8 cellular contexts compared by ENCODE assay signal in the genomic region with DNA sequence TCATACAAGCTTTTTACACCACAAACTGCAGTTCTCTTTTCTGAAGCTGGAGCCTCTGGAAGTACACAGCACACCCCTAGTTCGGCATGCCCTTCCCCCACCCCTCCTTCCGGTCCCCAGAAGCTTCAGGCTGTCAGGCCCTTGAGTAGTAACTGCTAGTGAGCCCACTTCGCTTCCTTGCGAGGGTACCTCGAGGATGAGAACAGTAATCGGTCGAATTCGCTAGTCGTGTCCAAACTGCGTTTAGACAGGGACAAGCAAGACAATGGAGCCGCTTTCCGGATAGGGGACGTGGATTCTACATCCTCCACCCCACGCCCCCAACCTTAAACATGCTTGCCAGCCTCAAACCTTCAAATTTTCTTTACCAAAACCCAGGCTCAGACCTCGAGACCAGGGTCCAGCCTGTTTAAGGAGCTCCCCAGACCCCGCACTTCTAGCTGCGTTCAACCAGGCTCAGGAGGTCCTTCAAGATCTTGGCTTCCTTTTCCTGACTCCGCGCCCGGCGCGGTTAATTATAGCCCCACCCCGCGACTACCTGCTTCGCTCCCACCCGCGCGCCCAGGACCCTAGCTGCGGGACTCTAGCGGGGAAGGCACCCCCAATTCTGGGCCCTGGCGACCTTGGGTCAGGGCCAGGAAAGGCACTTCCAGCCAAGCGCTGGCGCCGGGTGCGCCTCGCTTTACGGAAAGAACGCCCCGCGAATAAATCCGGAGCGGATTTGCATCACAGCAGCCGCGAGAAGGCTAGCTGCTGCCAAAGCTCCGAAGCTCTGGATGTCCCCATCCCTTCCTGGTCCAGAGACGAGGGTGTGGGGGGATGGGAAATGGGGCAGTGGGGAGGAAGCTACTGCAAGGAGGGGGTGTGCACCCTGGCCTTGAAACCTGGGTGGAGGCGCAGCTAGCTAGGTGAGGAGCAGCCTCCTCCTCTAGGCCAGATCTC. TPM values are rescaled to one million over a fixed set of nuclear protein-coding genes. Genes with fewer than 3 reads are reported as not detected.
DNase-seq lines count a peak whose midpoint lies in the region; ATAC-seq and TF ChIP-seq lines count a peak whose summit lies in the region.

No MANE protein-coding gene starts in this region.

- H3K27me3 Mint-ChIP-seq in activated T-cell treated with anti-CD3 and anti-CD28 coated beads, Interleukin-2, amount 50 U/mL, for 72 hours (ENCODE audit: low read depth), result peaks cover 5% of the 10 kb centered on the region

- no peaks in the 10 kb centered on the region for H3K9me3 Mint-ChIP-seq in activated T-cell treated with anti-CD3 and anti-CD28 coated beads, Interleukin-2, amount 50 U/mL, for 72 hours

- TF ChIP-seq CTCF in AG04449 (IDR thresholded peaks at IDR 0.05; ENCODE audit: insufficient read depth, low read length, missing control alignments) (no peak), foreskin fibroblast (IDR thresholded peaks at IDR 0.05; ENCODE audit: low read depth, low read length) (no peak)

- H3K4me1 Mint-ChIP-seq in activated T-cell treated with anti-CD3 and anti-CD28 coated beads, Interleukin-2, amount 50 U/mL, for 72 hours (ENCODE audit: low read depth), result peaks cover 16% of the 10 kb centered on the region

- H3K27ac ChIP-seq in rectal smooth muscle tissue (ENCODE audit: low read depth, low read length), result no peak overlapping the region

- no peaks in the 10 kb centered on the region for H3K36me3 ChIP-seq in rectal smooth muscle tissue (ENCODE audit: control insufficient read depth, insufficient read depth, low read length)

- peak overlapping the region; percentile 84 to 88 for H3K4me3 Mint-ChIP-seq in activated T-cell treated with anti-CD3 and anti-CD28 coated beads, Interleukin-2, amount 50 U/mL, for 72 hours

- DNase-seq in AG04449 (ENCODE audit: low read depth, low spot score) (no peak), foreskin fibroblast (peak in 1 of 2 donors; percentile 45), NCI-H1092 (lab: John Stamatoyannopoulos, UW) (no peak), GOT3 (lab: John Stamatoyannopoulos, UW) (no peak)
- peak; percentile 52 to 54 for DNase-seq in activated T-cell treated with anti-CD3 and anti-CD28 coated beads, Interleukin-2, amount 50 U/mL, for 72 hours

- no peak overlapping the region for H3K9ac ChIP-seq in rectal smooth muscle tissue (ENCODE audit: low read length)

- ATAC-seq in HG02642 (IDR thresholded peaks at IDR 0.05; ENCODE audit: poor library complexity, unreplicated experiment), result peak; percentile 49
- peak; percentile 76 for ATAC-seq in activated T-cell treated with anti-CD3 and anti-CD28 coated beads, Interleukin-2, amount 50 U/mL, for 72 hours (replicated peaks in 1 of 2)
- no peak for ATAC-seq in HG02571 (IDR thresholded peaks at IDR 0.05; ENCODE audit: unreplicated experiment)

- H3K27me3 ChIP-seq in rectal smooth muscle tissue (ENCODE audit: control insufficient read depth, insufficient read depth, low read length), result no peaks in the 10 kb centered on the region

- peak overlapping the region; percentile 80 for H3K27ac Mint-ChIP-seq in activated T-cell treated with anti-CD3 and anti-CD28 coated beads, Interleukin-2, amount 50 U/mL, for 72 hours

- H3K36me3 Mint-ChIP-seq in activated T-cell treated with anti-CD3 and anti-CD28 coated beads, Interleukin-2, amount 50 U/mL, for 72 hours (ENCODE audit: insufficient read depth in 2 of 2), result no peaks in the 10 kb centered on the region

- H3K4me1 ChIP-seq in rectal smooth muscle tissue (ENCODE audit: control insufficient read depth, insufficient read depth, low read length), result no peaks in the 10 kb centered on the region

- POLR2A ChIA-PET in AG04449 (lab: Yijun Ruan, JAX), result interaction anchor here (1.0 kb wide), 1 partner anchor 34 kb away, joined by 5 read pairs; the partner anchor contains the start of gene PIK3R3

- CTCF ChIA-PET in AG04449 (lab: Yijun Ruan, JAX), result interaction anchor here (1.3 to 25.6 kb wide), 5 partner anchors 10 to 134 kb away, joined by 3 to 631 read pairs (median 5); partner anchors contain the start of gene P3R3URF

- H3K4me3 ChIP-seq in AG04449 (ENCODE audit: low read depth, low read length), result peak overlapping the region; percentile 50
- peak overlapping the region; percentile 34 to 43 for H3K4me3 ChIP-seq in foreskin fibroblast (ENCODE audit: low read depth in 1 of 2, low read length in 2 of 2)
- peak overlapping the region; percentile 58 for H3K4me3 ChIP-seq in rectal smooth muscle tissue (ENCODE audit: low read length)

RNA-seq across cellular contexts. Expression of gene TSPAN1, which starts 8.1 kb away (rescaled TPM):
- total RNA-seq in activated T-cell treated with anti-CD3 and anti-CD28 coated beads, Interleukin-2, amount 50 U/mL, for 72 hours, result under 1 TPM; 0.30 to 0.34 TPM

RNA-seq across cellular contexts. Expression of gene P3R3URF, which starts 9.5 kb away (rescaled TPM):
- total RNA-seq in activated T-cell treated with anti-CD3 and anti-CD28 coated beads, Interleukin-2, amount 50 U/mL, for 72 hours, result not detected

RNA-seq across cellular contexts. Expression of gene POMGNT1, which starts 31.4 kb away (rescaled TPM):
- total RNA-seq in activated T-cell treated with anti-CD3 and anti-CD28 coated beads, Interleukin-2, amount 50 U/mL, for 72 hours, result 10 to 100 TPM; 30.8 to 35.5 TPM

RNA-seq across cellular contexts. Expression of gene PIK3R3, which starts 34.4 kb away (rescaled TPM):
- under 1 TPM; 0.89 to 0.93 TPM for total RNA-seq in activated T-cell treated with anti-CD3 and anti-CD28 coated beads, Interleukin-2, amount 50 U/mL, for 72 hours

RNA-seq across cellular contexts. Expression of gene LURAP1, which starts 36.3 kb away (rescaled TPM):
- under 1 TPM in 1 of 2 donors, not detected in 1; 0.21 TPM for total RNA-seq in activated T-cell treated with anti-CD3 and anti-CD28 coated beads, Interleukin-2, amount 50 U/mL, for 72 hours

Comparison
In these comparisons a context has a peak if more than half of its experiments do, and no peak if none do; other contexts are left out.
1. DNase-seq: peak in activated T-cell treated with anti-CD3 and anti-CD28 coated beads, Interleukin-2, amount 50 U/mL, for 72 hours (2 of 2); none in AG04449 (single experiment), NCI-H1092 (single experiment) and GOT3 (single experiment).
2. Peak in every context shown above with its lines, with median percentiles within 50 percentile points of each other: H3K4me3 ChIP-seq.